Comparison of ENCODE assay signal across 19 cellular contexts in genomic region chr20:56855693-56856092, GRCh38.
"Had no signal": no experiment of that assay in that cellular context is flagged by ENCODE, and none has a peak within 500 bp of the region (broad histone marks: within the 10 kb centered on the region; RNA-seq: fewer than 3 reads in every experiment).

No MANE protein-coding gene starts in this region.

- H3K4me1 ChIP-seq: colonic mucosa, gastrocnemius medialis, heart right ventricle, left lung, lower lobe of right lung had no signal

- DNase-seq: colonic mucosa; cortex of kidney; effector CD8-positive, alpha-beta T cell; effector memory CD8-positive, alpha-beta T cell; foreskin fibroblast; foreskin melanocyte; glutamatergic neuron; head of caudate nucleus; heart right ventricle; hippocampal formation; left cardiac atrium; left lung; left ventricle myocardium superior; lower lobe of right lung; mesenchymal stem cell; mucosa of descending colon; naive B cell had no signal

- H3K36me3 ChIP-seq: colonic mucosa, esophagus muscularis mucosa, gastrocnemius medialis, heart right ventricle, left lung, lower lobe of right lung had no signal

- H3K27ac ChIP-seq: colonic mucosa, esophagus muscularis mucosa, gastrocnemius medialis, heart right ventricle, left lung, lower lobe of right lung had no signal

- ATAC-seq: effector memory CD8-positive, alpha-beta T cell; heart right ventricle; left cardiac atrium; left lung; left ventricle myocardium superior; lower lobe of right lung; mucosa of descending colon had no signal

- H3K27me3 ChIP-seq: colonic mucosa, esophagus muscularis mucosa, gastrocnemius medialis had no signal

- H3K9me3 ChIP-seq: colonic mucosa, esophagus muscularis mucosa, gastrocnemius medialis, left lung, lower lobe of right lung, mucosa of descending colon had no signal

- H3K4me3 ChIP-seq: colonic mucosa, esophagus muscularis mucosa, gastrocnemius medialis, heart right ventricle, left lung, lower lobe of right lung, mucosa of descending colon had no signal
